Comparison of ENCODE assay signal across 3 cellular contexts in the genomic region with DNA sequence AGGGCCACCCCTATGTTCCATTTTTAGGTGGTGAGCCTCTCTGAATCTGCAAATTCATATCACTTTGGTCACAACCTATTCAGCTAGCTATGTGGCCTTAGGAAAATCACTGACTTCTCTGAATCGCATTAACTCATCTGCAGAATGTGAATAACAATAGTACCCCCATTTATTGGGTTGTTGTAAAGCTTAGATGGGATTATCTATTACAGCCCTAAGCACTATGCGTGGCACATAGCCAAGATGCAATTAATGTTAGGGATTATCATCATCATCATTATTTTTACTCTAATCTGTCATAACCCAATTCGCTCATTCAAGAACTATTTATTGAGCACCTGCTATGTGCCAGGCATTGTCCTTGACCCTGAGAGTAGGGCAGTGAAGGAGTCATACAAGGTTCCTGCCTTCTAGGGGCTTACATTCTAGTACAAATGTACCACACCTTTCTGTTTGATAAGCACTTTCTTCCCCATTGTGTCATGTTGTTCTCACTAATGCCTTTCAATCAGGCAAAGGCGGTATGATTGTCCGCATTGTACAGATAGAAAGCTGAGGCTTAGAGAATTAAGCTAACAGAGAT.
TF ChIP-seq lines count a peak whose summit lies in the region.

No MANE protein-coding gene starts in this region.

TF ChIP-seq in SK-N-SH, 30 proteins besides CTCF, POLR2A, EP300 and RAD21 (continued from another document):
- TF ChIP-seq, protein P1, sequence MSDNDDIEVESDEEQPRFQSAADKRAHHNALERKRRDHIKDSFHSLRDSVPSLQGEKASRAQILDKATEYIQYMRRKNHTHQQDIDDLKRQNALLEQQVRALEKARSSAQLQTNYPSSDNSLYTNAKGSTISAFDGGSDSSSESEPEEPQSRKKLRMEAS (IDR thresholded peaks at IDR 0.05; ENCODE audit: low read depth): no peak
- TF ChIP-seq CHD2 (IDR thresholded peaks at IDR 0.05; ENCODE audit: low read length, partially characterized antibody) (no peak), RFX5 (IDR thresholded peaks at IDR 0.05; ENCODE audit: low read length) (no peak), POLR2AphosphoS5 (IDR thresholded peaks at IDR 0.05; ENCODE audit: low read depth, low read length) (no peak), TCF12 (IDR thresholded peaks at IDR 0.05) (no peak), MXI1 (IDR thresholded peaks at IDR 0.05; ENCODE audit: low read depth, low read length) (no peak), EZH2phosphoT487 (IDR thresholded peaks at IDR 0.05; ENCODE audit: borderline replicate concordance, low read depth) (no peak)
- TF ChIP-seq, protein P2, sequence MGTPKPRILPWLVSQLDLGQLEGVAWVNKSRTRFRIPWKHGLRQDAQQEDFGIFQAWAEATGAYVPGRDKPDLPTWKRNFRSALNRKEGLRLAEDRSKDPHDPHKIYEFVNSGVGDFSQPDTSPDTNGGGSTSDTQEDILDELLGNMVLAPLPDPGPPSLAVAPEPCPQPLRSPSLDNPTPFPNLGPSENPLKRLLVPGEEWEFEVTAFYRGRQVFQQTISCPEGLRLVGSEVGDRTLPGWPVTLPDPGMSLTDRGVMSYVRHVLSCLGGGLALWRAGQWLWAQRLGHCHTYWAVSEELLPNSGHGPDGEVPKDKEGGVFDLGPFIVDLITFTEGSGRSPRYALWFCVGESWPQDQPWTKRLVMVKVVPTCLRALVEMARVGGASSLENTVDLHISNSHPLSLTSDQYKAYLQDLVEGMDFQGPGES (IDR thresholded peaks at IDR 0.05; ENCODE audit: low read depth, low read length): no peak
- TF ChIP-seq, protein P3, sequence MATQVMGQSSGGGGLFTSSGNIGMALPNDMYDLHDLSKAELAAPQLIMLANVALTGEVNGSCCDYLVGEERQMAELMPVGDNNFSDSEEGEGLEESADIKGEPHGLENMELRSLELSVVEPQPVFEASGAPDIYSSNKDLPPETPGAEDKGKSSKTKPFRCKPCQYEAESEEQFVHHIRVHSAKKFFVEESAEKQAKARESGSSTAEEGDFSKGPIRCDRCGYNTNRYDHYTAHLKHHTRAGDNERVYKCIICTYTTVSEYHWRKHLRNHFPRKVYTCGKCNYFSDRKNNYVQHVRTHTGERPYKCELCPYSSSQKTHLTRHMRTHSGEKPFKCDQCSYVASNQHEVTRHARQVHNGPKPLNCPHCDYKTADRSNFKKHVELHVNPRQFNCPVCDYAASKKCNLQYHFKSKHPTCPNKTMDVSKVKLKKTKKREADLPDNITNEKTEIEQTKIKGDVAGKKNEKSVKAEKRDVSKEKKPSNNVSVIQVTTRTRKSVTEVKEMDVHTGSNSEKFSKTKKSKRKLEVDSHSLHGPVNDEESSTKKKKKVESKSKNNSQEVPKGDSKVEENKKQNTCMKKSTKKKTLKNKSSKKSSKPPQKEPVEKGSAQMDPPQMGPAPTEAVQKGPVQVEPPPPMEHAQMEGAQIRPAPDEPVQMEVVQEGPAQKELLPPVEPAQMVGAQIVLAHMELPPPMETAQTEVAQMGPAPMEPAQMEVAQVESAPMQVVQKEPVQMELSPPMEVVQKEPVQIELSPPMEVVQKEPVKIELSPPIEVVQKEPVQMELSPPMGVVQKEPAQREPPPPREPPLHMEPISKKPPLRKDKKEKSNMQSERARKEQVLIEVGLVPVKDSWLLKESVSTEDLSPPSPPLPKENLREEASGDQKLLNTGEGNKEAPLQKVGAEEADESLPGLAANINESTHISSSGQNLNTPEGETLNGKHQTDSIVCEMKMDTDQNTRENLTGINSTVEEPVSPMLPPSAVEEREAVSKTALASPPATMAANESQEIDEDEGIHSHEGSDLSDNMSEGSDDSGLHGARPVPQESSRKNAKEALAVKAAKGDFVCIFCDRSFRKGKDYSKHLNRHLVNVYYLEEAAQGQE (IDR thresholded peaks at IDR 0.05; ENCODE audit: low read depth, low read length): no peak
TF ChIP-seq in SK-N-SH: peak in this region for 0.

TF ChIP-seq in SK-N-SH treated with all-trans-retinoic acid at 6 μM for 48 hours, 23 proteins besides CTCF, POLR2A, EP300 and RAD21:
- TF ChIP-seq, protein P4, sequence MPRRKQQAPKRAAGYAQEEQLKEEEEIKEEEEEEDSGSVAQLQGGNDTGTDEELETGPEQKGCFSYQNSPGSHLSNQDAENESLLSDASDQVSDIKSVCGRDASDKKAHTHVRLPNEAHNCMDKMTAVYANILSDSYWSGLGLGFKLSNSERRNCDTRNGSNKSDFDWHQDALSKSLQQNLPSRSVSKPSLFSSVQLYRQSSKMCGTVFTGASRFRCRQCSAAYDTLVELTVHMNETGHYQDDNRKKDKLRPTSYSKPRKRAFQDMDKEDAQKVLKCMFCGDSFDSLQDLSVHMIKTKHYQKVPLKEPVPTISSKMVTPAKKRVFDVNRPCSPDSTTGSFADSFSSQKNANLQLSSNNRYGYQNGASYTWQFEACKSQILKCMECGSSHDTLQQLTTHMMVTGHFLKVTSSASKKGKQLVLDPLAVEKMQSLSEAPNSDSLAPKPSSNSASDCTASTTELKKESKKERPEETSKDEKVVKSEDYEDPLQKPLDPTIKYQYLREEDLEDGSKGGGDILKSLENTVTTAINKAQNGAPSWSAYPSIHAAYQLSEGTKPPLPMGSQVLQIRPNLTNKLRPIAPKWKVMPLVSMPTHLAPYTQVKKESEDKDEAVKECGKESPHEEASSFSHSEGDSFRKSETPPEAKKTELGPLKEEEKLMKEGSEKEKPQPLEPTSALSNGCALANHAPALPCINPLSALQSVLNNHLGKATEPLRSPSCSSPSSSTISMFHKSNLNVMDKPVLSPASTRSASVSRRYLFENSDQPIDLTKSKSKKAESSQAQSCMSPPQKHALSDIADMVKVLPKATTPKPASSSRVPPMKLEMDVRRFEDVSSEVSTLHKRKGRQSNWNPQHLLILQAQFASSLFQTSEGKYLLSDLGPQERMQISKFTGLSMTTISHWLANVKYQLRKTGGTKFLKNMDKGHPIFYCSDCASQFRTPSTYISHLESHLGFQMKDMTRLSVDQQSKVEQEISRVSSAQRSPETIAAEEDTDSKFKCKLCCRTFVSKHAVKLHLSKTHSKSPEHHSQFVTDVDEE (CRISPR knock-in tag; IDR thresholded peaks at IDR 0.05): no peak
- no peak for TF ChIP-seq CSDC2 (CRISPR knock-in tag; IDR thresholded peaks at IDR 0.05)
- TF ChIP-seq GLIS3 (CRISPR knock-in tag; IDR thresholded peaks at IDR 0.05): no peak
- no peak for TF ChIP-seq PPARA (CRISPR knock-in tag; IDR thresholded peaks at IDR 0.05; ENCODE audit: borderline replicate concordance)
- no peak for TF ChIP-seq BACH2 (CRISPR knock-in tag; IDR thresholded peaks at IDR 0.05; ENCODE audit: borderline replicate concordance)
- no peak for TF ChIP-seq ZNF8 (CRISPR knock-in tag; IDR thresholded peaks at IDR 0.05)
- TF ChIP-seq ZNF70 (CRISPR knock-in tag; IDR thresholded peaks at IDR 0.05): no peak
- TF ChIP-seq, protein P5, sequence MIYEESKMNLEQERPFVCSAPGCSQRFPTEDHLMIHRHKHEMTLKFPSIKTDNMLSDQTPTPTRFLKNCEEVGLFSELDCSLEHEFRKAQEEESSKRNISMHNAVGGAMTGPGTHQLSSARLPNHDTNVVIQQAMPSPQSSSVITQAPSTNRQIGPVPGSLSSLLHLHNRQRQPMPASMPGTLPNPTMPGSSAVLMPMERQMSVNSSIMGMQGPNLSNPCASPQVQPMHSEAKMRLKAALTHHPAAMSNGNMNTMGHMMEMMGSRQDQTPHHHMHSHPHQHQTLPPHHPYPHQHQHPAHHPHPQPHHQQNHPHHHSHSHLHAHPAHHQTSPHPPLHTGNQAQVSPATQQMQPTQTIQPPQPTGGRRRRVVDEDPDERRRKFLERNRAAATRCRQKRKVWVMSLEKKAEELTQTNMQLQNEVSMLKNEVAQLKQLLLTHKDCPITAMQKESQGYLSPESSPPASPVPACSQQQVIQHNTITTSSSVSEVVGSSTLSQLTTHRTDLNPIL (CRISPR knock-in tag; IDR thresholded peaks at IDR 0.05; ENCODE audit: low read depth): no peak

TF ChIP-seq in WTC11, 78 proteins besides CTCF, POLR2A, EP300 and RAD21 (continued from another document):
- TF ChIP-seq, protein P6, sequence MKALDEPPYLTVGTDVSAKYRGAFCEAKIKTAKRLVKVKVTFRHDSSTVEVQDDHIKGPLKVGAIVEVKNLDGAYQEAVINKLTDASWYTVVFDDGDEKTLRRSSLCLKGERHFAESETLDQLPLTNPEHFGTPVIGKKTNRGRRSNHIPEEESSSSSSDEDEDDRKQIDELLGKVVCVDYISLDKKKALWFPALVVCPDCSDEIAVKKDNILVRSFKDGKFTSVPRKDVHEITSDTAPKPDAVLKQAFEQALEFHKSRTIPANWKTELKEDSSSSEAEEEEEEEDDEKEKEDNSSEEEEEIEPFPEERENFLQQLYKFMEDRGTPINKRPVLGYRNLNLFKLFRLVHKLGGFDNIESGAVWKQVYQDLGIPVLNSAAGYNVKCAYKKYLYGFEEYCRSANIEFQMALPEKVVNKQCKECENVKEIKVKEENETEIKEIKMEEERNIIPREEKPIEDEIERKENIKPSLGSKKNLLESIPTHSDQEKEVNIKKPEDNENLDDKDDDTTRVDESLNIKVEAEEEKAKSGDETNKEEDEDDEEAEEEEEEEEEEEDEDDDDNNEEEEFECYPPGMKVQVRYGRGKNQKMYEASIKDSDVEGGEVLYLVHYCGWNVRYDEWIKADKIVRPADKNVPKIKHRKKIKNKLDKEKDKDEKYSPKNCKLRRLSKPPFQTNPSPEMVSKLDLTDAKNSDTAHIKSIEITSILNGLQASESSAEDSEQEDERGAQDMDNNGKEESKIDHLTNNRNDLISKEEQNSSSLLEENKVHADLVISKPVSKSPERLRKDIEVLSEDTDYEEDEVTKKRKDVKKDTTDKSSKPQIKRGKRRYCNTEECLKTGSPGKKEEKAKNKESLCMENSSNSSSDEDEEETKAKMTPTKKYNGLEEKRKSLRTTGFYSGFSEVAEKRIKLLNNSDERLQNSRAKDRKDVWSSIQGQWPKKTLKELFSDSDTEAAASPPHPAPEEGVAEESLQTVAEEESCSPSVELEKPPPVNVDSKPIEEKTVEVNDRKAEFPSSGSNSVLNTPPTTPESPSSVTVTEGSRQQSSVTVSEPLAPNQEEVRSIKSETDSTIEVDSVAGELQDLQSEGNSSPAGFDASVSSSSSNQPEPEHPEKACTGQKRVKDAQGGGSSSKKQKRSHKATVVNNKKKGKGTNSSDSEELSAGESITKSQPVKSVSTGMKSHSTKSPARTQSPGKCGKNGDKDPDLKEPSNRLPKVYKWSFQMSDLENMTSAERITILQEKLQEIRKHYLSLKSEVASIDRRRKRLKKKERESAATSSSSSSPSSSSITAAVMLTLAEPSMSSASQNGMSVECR (CRISPR knock-in tag; IDR thresholded peaks at IDR 0.05; ENCODE audit: borderline replicate concordance): no peak
- TF ChIP-seq, protein P7, sequence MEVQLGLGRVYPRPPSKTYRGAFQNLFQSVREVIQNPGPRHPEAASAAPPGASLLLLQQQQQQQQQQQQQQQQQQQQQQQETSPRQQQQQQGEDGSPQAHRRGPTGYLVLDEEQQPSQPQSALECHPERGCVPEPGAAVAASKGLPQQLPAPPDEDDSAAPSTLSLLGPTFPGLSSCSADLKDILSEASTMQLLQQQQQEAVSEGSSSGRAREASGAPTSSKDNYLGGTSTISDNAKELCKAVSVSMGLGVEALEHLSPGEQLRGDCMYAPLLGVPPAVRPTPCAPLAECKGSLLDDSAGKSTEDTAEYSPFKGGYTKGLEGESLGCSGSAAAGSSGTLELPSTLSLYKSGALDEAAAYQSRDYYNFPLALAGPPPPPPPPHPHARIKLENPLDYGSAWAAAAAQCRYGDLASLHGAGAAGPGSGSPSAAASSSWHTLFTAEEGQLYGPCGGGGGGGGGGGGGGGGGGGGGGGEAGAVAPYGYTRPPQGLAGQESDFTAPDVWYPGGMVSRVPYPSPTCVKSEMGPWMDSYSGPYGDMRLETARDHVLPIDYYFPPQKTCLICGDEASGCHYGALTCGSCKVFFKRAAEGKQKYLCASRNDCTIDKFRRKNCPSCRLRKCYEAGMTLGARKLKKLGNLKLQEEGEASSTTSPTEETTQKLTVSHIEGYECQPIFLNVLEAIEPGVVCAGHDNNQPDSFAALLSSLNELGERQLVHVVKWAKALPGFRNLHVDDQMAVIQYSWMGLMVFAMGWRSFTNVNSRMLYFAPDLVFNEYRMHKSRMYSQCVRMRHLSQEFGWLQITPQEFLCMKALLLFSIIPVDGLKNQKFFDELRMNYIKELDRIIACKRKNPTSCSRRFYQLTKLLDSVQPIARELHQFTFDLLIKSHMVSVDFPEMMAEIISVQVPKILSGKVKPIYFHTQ (CRISPR knock-in tag; IDR thresholded peaks at IDR 0.05): no peak
- TF ChIP-seq NR3C1 (CRISPR knock-in tag; conservative IDR thresholded peaks at IDR 0.05; ENCODE audit: low read depth) (no peak), PRRX2 (CRISPR knock-in tag; IDR thresholded peaks at IDR 0.05) (no peak), HMGA2 (CRISPR knock-in tag; IDR thresholded peaks at IDR 0.05) (no peak), RELA (CRISPR knock-in tag; IDR thresholded peaks at IDR 0.05; ENCODE audit: borderline replicate concordance) (no peak), EMX1 (CRISPR knock-in tag; IDR thresholded peaks at IDR 0.05) (no peak), ZNF317 (CRISPR knock-in tag; IDR thresholded peaks at IDR 0.05; ENCODE audit: borderline replicate concordance, low read depth) (no peak), TCF7 (CRISPR knock-in tag; IDR thresholded peaks at IDR 0.05; ENCODE audit: low read depth) (no peak), ZNF423 (CRISPR knock-in tag; IDR thresholded peaks at IDR 0.05) (no peak), RORB (CRISPR knock-in tag; IDR thresholded peaks at IDR 0.05) (no peak)
- TF ChIP-seq, protein P8, sequence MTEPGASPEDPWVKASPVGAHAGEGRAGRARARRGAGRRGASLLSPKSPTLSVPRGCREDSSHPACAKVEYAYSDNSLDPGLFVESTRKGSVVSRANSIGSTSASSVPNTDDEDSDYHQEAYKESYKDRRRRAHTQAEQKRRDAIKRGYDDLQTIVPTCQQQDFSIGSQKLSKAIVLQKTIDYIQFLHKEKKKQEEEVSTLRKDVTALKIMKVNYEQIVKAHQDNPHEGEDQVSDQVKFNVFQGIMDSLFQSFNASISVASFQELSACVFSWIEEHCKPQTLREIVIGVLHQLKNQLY (CRISPR knock-in tag; IDR thresholded peaks at IDR 0.05): no peak
- TF ChIP-seq, protein P1 (CRISPR knock-in tag; IDR thresholded peaks at IDR 0.05): no peak
- TF ChIP-seq, protein P9, sequence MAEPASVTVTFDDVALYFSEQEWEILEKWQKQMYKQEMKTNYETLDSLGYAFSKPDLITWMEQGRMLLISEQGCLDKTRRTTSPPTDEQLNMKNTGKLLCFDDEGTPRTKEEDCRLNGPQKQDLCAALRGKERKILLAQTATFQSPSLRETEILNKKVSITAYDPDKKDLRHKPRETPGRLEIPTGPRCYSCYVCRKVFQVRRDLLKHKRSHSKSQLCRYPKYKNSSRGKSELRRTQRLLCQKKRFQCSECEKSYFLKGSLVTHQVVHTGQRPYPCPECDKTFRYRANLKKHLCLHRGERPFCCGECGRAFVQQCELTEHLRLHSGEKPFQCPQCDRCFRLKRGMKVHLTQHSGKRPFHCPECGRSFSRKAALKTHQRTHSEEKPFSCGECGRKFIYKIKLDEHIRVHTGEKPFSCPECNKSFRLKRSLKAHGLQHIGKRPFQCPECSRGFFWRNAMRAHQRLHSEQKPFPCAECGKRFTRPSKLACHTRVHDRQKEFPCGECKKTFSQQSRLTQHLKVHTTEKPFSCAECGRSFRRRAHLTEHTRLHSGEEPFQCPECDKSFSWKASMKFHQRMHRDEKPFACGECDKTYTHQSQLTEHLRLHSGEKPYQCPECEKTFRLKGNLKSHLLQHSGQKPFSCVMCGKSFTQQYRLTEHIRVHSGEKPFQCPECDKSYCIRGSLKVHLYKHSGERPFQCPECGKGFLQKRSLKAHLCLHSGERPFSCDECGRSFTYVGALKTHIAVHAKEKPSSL (CRISPR knock-in tag; conservative IDR thresholded peaks at IDR 0.05): no peak
- TF ChIP-seq, protein P10, sequence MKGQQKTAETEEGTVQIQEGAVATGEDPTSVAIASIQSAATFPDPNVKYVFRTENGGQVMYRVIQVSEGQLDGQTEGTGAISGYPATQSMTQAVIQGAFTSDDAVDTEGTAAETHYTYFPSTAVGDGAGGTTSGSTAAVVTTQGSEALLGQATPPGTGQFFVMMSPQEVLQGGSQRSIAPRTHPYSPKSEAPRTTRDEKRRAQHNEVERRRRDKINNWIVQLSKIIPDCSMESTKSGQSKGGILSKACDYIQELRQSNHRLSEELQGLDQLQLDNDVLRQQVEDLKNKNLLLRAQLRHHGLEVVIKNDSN (CRISPR knock-in tag; IDR thresholded peaks at IDR 0.05): no peak
